8 cellular contexts compared by ENCODE assay signal in the genomic region with DNA sequence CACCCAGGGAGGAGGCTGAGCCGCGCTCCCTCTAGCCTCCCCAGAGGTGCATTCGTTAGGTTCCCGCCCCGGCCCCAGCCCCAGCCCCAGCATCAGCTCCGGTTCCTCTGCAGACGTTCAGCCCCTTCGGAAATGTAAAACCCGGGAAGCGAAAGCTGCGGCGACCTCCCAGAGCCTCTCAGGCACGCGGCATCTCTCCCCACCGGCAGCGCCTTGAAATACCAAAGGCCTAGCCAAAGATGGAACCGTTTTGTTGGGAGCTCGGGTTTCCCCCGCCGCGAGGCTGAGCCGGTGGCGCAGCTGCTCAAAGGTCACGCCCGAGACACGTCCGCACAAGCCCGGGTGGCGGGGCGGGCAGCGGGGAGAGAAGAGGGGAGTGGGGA.
DNase-seq lines count a peak whose midpoint lies in the region; TF ChIP-seq lines count a peak whose summit lies in the region.

No MANE protein-coding gene starts in this region.

- intact Hi-C loops in vagina (cut with DNase I): no loop called here

- H3K9me3 ChIP-seq in BE2C (no peaks in the 10 kb centered on the region), neuron (ENCODE audit: low read length) (no peaks in the 10 kb centered on the region), vagina (no peaks in the 10 kb centered on the region)

- H3K36me3 ChIP-seq in BE2C (no peaks in the 10 kb centered on the region), neuron (ENCODE audit: insufficient read depth, low read length) (no peaks in the 10 kb centered on the region), vagina (no peaks in the 10 kb centered on the region)

- no peak overlapping the region for H3K27ac ChIP-seq in vagina

- H2AFZ ChIP-seq in neuron (ENCODE audit: low read depth, low read length): no peak overlapping the region

- peak overlapping the region; percentile 40 for H3K4me3 ChIP-seq in BE2C (ENCODE audit: low read depth, low read length)
- peak overlapping the region; percentile 24 for H3K4me3 ChIP-seq in fibroblast of pulmonary artery (replicated peaks; ENCODE audit: low read depth, low read length)
- H3K4me3 ChIP-seq in neuron (ENCODE audit: low read length): peak overlapping the region; percentile 29
- peak overlapping the region; percentile 31 to 40 for H3K4me3 ChIP-seq in vagina

- peak; percentile 55 for TF ChIP-seq POLR2A in GM19193 (IDR thresholded peaks at IDR 0.05; ENCODE audit: extremely low read depth, insufficient read depth, insufficient read length)
- no peak for TF ChIP-seq POLR2A in vagina (IDR thresholded peaks at IDR 0.05)

- H3K4me1 ChIP-seq in BE2C: peaks cover 6% of the 10 kb centered on the region; the same call in 1 of the 2 replicates
- H3K4me1 ChIP-seq in neuron (ENCODE audit: insufficient read depth, low read length): peaks cover 8% of the 10 kb centered on the region
- H3K4me1 ChIP-seq in vagina: peaks cover 14% of the 10 kb centered on the region

- no peak for TF ChIP-seq CTCF in BE2C (IDR thresholded peaks at IDR 0.05; ENCODE audit: low read depth, low read length)
- TF ChIP-seq CTCF in fibroblast of pulmonary artery (IDR thresholded peaks at IDR 0.05; ENCODE audit: low read length, missing control alignments): no peak
- no peak for TF ChIP-seq CTCF in vagina (IDR thresholded peaks at IDR 0.05)

- DNase-seq in BE2C: peak; percentile 56
- peak; percentile 93 for DNase-seq in NCI-H1105 treated with DMSO at 0.1 percent for 48 hours (lab: John Stamatoyannopoulos, UW)
- peak; percentile 39 to 51 for DNase-seq in activated CD4-positive, alpha-beta T cell treated with anti-CD3 and anti-CD28 coated beads, Interleukin-2, amount 50 U/mL, for 48 hours
- DNase-seq in fibroblast of pulmonary artery (ENCODE audit: low read depth): peak; percentile 40
- no peak for DNase-seq in vagina (ENCODE audit: extremely low spot score in 2 of 2)
- no peak for DNase-seq in A172 (ENCODE audit: low spot score)

- no peaks in the 10 kb centered on the region for H3K27me3 ChIP-seq in BE2C
- no peaks in the 10 kb centered on the region for H3K27me3 ChIP-seq in neuron (ENCODE audit: insufficient read depth, low read length)
- no peaks in the 10 kb centered on the region for H3K27me3 ChIP-seq in vagina

Comparison
In these comparisons a context has a peak if more than half of its experiments do, and no peak if none do; other contexts are left out.
1. DNase-seq: peak in BE2C (single experiment), NCI-H1105 treated with DMSO at 0.1 percent for 48 hours (single experiment), activated CD4-positive, alpha-beta T cell treated with anti-CD3 and anti-CD28 coated beads, Interleukin-2, amount 50 U/mL, for 48 hours (2 of 2) and fibroblast of pulmonary artery (single experiment); none in vagina (0 of 2) and A172 (single experiment).
2. Peak in every context shown above with its lines, with median percentiles within 50 percentile points of each other: H3K4me3 ChIP-seq.